10 cellular contexts compared by ENCODE assay signal in the genomic region with DNA sequence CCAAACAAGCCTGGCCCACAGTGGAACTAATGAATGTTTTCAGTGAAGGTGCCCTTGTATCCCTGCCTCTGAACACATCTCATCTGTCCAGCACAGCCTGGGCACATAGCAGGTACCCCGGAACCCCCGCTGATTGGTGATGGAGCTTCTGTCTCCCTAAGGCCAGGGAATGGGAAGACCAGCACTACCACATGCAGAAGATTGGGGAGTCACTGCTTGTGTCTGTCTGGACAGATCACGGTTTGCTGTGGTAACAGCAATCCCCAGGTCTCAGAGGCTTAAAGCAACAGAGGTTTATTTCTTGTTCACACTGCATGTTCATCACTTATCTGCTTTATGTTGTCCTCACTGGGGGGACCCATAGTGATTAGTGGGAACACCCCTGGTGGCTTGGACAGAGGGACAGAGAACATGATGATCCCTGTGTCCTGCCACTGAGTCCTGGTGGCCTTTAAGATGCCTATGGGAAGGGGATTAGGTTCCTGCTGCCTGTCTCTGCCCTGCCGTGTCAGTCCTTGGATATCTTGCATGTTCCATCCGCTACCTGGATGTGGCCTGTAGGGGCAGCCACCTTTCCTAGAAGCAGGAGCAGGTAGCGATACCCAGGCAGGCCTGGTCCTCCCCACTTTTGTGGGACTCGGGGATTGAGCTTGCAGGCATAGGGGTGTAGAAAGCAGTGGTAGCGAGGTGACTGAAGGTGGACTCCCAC. TPM values are rescaled to one million over a fixed set of nuclear protein-coding genes. Genes with fewer than 3 reads are reported as not detected.
DNase-seq lines count a peak whose midpoint lies in the region; ATAC-seq and TF ChIP-seq lines count a peak whose summit lies in the region.
"Had no signal": no experiment of that assay in that cellular context is flagged by ENCODE, and none has a peak within 500 bp of the region (broad histone marks: within the 10 kb centered on the region; RNA-seq: fewer than 3 reads in every experiment).

No MANE protein-coding gene starts in this region.

- H2AFZ ChIP-seq in DND-41 (ENCODE audit: low read depth, low read length) (no peak overlapping the region), OCI-LY3 (ENCODE audit: low read depth, low read length) (no peak overlapping the region)

- H3K36me3 ChIP-seq in DND-41 (ENCODE audit: insufficient read depth, low read length): no peaks in the 10 kb centered on the region; the same call in 1 of the 2 replicates
- peaks cover 5% of the 10 kb centered on the region for H3K36me3 ChIP-seq in OCI-LY3 (replicated peaks; ENCODE audit: low read depth, low read length)
- peaks cover 6% of the 10 kb centered on the region for H3K36me3 ChIP-seq in endodermal cell (ENCODE audit: control insufficient read depth, insufficient read depth, low read length)
- no peaks in the 10 kb centered on the region for H3K36me3 ChIP-seq in prostate gland

- H3K27ac Mint-ChIP-seq in endodermal cell: peak overlapping the region; percentile 84

- H3K9me3 ChIP-seq in DND-41 (ENCODE audit: insufficient read depth, low read length, severe bottlenecking): no peaks in the 10 kb centered on the region
- no peaks in the 10 kb centered on the region for H3K9me3 ChIP-seq in OCI-LY3 (ENCODE audit: insufficient read depth, low read length)
- no peaks in the 10 kb centered on the region for H3K9me3 ChIP-seq in endodermal cell (ENCODE audit: control insufficient read depth, low read length)
- no peaks in the 10 kb centered on the region for H3K9me3 ChIP-seq in prostate gland

- no peaks in the 10 kb centered on the region for H3K9me3 Mint-ChIP-seq in endodermal cell
- H3K9me3 Mint-ChIP-seq: stimulated activated naive B cell treated with anti-CD40 and anti-IgM and Interleukin-4, amounts not matched to agents 10 μg/mL and 1 μg/mL and 100 μg/mL, for 72 hours had no signal

- ATAC-seq in DND-41 (ENCODE audit: insufficient read depth, low read depth): no peak
- no peak for ATAC-seq in HG03354 (IDR thresholded peaks at IDR 0.05; ENCODE audit: poor library complexity, severe bottlenecking, unreplicated experiment)
- ATAC-seq: stimulated activated naive B cell treated with anti-CD40 and anti-IgM and Interleukin-4, amounts not matched to agents 10 μg/mL and 1 μg/mL and 100 μg/mL, for 72 hours had no signal

- H3K4me1 ChIP-seq in DND-41 (ENCODE audit: insufficient read depth, low read length): peaks cover 53% of the 10 kb centered on the region
- H3K4me1 ChIP-seq in OCI-LY3 (ENCODE audit: low read length): peaks cover 48% of the 10 kb centered on the region
- peaks cover 15% of the 10 kb centered on the region for H3K4me1 ChIP-seq in endodermal cell (ENCODE audit: control insufficient read depth, insufficient read depth, low read length)
- H3K4me1 ChIP-seq in prostate gland (replicated peaks): peaks cover 45% of the 10 kb centered on the region

- intact Hi-C loops in prostate gland (cut with DNase I): no loop called here

- H3K9ac ChIP-seq in DND-41 (ENCODE audit: low read depth, low read length) (no peak overlapping the region), OCI-LY3 (ENCODE audit: low read length) (no peak overlapping the region), endodermal cell (ENCODE audit: extremely low read depth, low read length, poor library complexity, severe bottlenecking) (no peak overlapping the region)

- H3K4me3 ChIP-seq in DND-41 (ENCODE audit: low read depth in 1 of 2, low read length in 2 of 2) (no peak overlapping the region), OCI-LY3 (ENCODE audit: low read length) (no peak overlapping the region), endodermal cell (ENCODE audit: low read length) (no peak overlapping the region), prostate gland (no peak overlapping the region)

- H4K20me1 ChIP-seq in DND-41 (ENCODE audit: insufficient read depth, low read length) (peaks cover 65% of the 10 kb centered on the region), OCI-LY3 (ENCODE audit: insufficient read depth, low read length) (peaks cover 48% of the 10 kb centered on the region)

- H3K4me2 ChIP-seq in DND-41 (ENCODE audit: insufficient read depth, low read length): no peak overlapping the region
- H3K4me2 ChIP-seq in OCI-LY3 (ENCODE audit: low read length): 0 out of 2 replicates have a peak overlapping the region, but pooled peaks have one; percentile 10

- no peaks in the 10 kb centered on the region for H3K27me3 Mint-ChIP-seq in endodermal cell (ENCODE audit: insufficient read depth)
- H3K27me3 Mint-ChIP-seq: stimulated activated naive B cell treated with anti-CD40 and anti-IgM and Interleukin-4, amounts not matched to agents 10 μg/mL and 1 μg/mL and 100 μg/mL, for 72 hours had no signal

- peak; percentile 12 for TF ChIP-seq CTCF in DND-41 (IDR thresholded peaks at IDR 0.05; ENCODE audit: borderline replicate concordance, extremely low read depth, low read length, poor library complexity, severe bottlenecking)
- TF ChIP-seq CTCF in OCI-LY3 (IDR thresholded peaks at IDR 0.05; ENCODE audit: low read depth, low read length): no peak
- TF ChIP-seq CTCF in endodermal cell (conservative IDR thresholded peaks at IDR 0.05): peak; percentile 70
- TF ChIP-seq CTCF in prostate gland (IDR thresholded peaks at IDR 0.05): peak in 1 of 4 experiments; percentile 11

- TF ChIP-seq POLR2A in prostate gland (IDR thresholded peaks at IDR 0.05): no peak

- H3K27ac ChIP-seq in DND-41 (ENCODE audit: low read length): peak overlapping the region; percentile 20; the same call in 1 of the 2 replicates
- H3K27ac ChIP-seq in OCI-LY3 (ENCODE audit: low read length): no peak overlapping the region
- no peak overlapping the region for H3K27ac ChIP-seq in endodermal cell (ENCODE audit: low read depth, low read length)
- H3K27ac ChIP-seq in prostate gland: peak overlapping the region; percentile 78 to 85

- no peak for DNase-seq in DND-41
- peak; percentile 87 for DNase-seq in endodermal cell
- DNase-seq in prostate gland (ENCODE audit: low spot score): no peak
- DNase-seq in NCI-H1436 treated with DMSO at 0.1 percent for 48 hours (lab: John Stamatoyannopoulos, UW): no peak
- DNase-seq in NCI-H1417 treated with DMSO at 0.1 percent for 48 hours (lab: John Stamatoyannopoulos, UW): no peak
- no peak for DNase-seq in stimulated activated CD8-positive, alpha-beta memory T cell treated with anti-CD3 and anti-CD28 coated beads, Interleukin-4, amount 100 ng/mL, for 48 hours
- DNase-seq: HCEC 1CT; stimulated activated naive B cell treated with anti-CD40 and anti-IgM and Interleukin-4, amounts not matched to agents 10 μg/mL and 1 μg/mL and 100 μg/mL, for 72 hours had no signal

- peaks cover 64% of the 10 kb centered on the region for H3K4me1 Mint-ChIP-seq in endodermal cell

- H3K27me3 ChIP-seq in DND-41 (ENCODE audit: insufficient read depth, low read length, poor library complexity) (no peaks in the 10 kb centered on the region), OCI-LY3 (ENCODE audit: low read depth, low read length) (no peaks in the 10 kb centered on the region), endodermal cell (ENCODE audit: control insufficient read depth, insufficient read depth, low read length, poor library complexity, severe bottlenecking) (no peaks in the 10 kb centered on the region), prostate gland (replicated peaks; ENCODE audit: insufficient read depth) (no peaks in the 10 kb centered on the region)

- 90 to 94% methylated on average over 6 to 8 of the region's 8 CpGs for WGBS in endodermal cell (ENCODE audit: insufficient coverage in 1 of 2, insufficient read length in 1 of 2), 2 experiments
- WGBS in prostate gland: 84% methylated on average over 8 of the region's 8 CpGs

- H3K79me2 ChIP-seq in DND-41 (ENCODE audit: insufficient read depth, low read length) (peaks cover 60% of the 10 kb centered on the region), OCI-LY3 (ENCODE audit: low read length) (peaks cover 69% of the 10 kb centered on the region)

- H3K4me3 Mint-ChIP-seq in endodermal cell: peak overlapping the region; percentile 14

- H3K36me3 Mint-ChIP-seq in endodermal cell (ENCODE audit: low read depth): peaks cover 14% of the 10 kb centered on the region

RNA-seq across cellular contexts. Expression of a gene that starts 3.6 kb away (rescaled TPM):
- total RNA-seq in endodermal cell: 100 to 1,000 TPM; 121 to 123 TPM
- 142 TPM for polyA plus RNA-seq in endodermal cell (2013, experiment 1 of 2)
- 127 TPM for polyA plus RNA-seq in endodermal cell (2013, experiment 2 of 2)
- 100 to 1,000 TPM in 1 of 2 donors, 10 to 100 TPM in 1; 69.8 to 103 TPM for total RNA-seq in prostate gland

RNA-seq across cellular contexts. Expression of a gene that starts 49.4 kb away (rescaled TPM):
- total RNA-seq in endodermal cell (100 to 1,000 TPM; 101 to 127 TPM), prostate gland (100 to 1,000 TPM in 1 of 2 donors, 10 to 100 TPM in 1; 86.0 to 101 TPM)
- 101 TPM for polyA plus RNA-seq in endodermal cell (2013, experiment 1 of 2)
- 97.4 TPM for polyA plus RNA-seq in endodermal cell (2013, experiment 2 of 2)

Comparison
In these comparisons a context has a peak if more than half of its experiments do, and no peak if none do; other contexts are left out.
1. H3K27ac ChIP-seq: peak in DND-41 (single experiment) and prostate gland (2 of 2); none in OCI-LY3 (single experiment) and endodermal cell (single experiment).